ENCODE assay signal across 1 cellular context in genomic region chr1:107877092-107877491, GRCh38.
TF ChIP-seq lines count a peak whose summit lies in the region.

No MANE protein-coding gene starts in this region.

TF ChIP-seq in GM12878, 131 proteins besides CTCF, POLR2A, EP300 and RAD21 (continued from another document and continues in another):
- no peak for TF ChIP-seq CHD2 (IDR thresholded peaks at IDR 0.05; ENCODE audit: borderline replicate concordance, low read depth, low read length)
- TF ChIP-seq, protein P1, sequence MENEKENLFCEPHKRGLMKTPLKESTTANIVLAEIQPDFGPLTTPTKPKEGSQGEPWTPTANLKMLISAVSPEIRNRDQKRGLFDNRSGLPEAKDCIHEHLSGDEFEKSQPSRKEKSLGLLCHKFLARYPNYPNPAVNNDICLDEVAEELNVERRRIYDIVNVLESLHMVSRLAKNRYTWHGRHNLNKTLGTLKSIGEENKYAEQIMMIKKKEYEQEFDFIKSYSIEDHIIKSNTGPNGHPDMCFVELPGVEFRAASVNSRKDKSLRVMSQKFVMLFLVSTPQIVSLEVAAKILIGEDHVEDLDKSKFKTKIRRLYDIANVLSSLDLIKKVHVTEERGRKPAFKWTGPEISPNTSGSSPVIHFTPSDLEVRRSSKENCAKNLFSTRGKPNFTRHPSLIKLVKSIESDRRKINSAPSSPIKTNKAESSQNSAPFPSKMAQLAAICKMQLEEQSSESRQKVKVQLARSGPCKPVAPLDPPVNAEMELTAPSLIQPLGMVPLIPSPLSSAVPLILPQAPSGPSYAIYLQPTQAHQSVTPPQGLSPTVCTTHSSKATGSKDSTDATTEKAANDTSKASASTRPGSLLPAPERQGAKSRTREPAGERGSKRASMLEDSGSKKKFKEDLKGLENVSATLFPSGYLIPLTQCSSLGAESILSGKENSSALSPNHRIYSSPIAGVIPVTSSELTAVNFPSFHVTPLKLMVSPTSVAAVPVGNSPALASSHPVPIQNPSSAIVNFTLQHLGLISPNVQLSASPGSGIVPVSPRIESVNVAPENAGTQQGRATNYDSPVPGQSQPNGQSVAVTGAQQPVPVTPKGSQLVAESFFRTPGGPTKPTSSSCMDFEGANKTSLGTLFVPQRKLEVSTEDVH (IDR thresholded peaks at IDR 0.05; ENCODE audit: low read depth, partially characterized antibody), result no peak
- TF ChIP-seq SMAD5 (IDR thresholded peaks at IDR 0.05; ENCODE audit: low read depth), result no peak
- 0 out of 2 replicates have a peak, but pooled peaks have one; percentile 7 for TF ChIP-seq RUNX3 (IDR thresholded peaks at IDR 0.05; ENCODE audit: low read length)
- TF ChIP-seq YBX1 (IDR thresholded peaks at IDR 0.05), result no peak
- peak; percentile 83 for TF ChIP-seq MEF2B (IDR thresholded peaks at IDR 0.05; ENCODE audit: partially characterized antibody, poor library complexity, severe bottlenecking)
- TF ChIP-seq ETV6 (conservative IDR thresholded peaks at IDR 0.05 in 1 of 2, IDR thresholded peaks at IDR 0.05 in 1 of 2; ENCODE audit: borderline replicate concordance in 1 of 2, low read depth in 1 of 2), result no peak
- no peak for TF ChIP-seq SMC3 (IDR thresholded peaks at IDR 0.05; ENCODE audit: borderline replicate concordance, low read length)
- TF ChIP-seq MTA2 (IDR thresholded peaks at IDR 0.05; ENCODE audit: low read depth), result peak; percentile 42
- TF ChIP-seq MYC (IDR thresholded peaks at IDR 0.05; ENCODE audit: insufficient read depth, insufficient read length, insufficient replicate concordance, low read length, severe bottlenecking), result no peak
- TF ChIP-seq, protein P2, sequence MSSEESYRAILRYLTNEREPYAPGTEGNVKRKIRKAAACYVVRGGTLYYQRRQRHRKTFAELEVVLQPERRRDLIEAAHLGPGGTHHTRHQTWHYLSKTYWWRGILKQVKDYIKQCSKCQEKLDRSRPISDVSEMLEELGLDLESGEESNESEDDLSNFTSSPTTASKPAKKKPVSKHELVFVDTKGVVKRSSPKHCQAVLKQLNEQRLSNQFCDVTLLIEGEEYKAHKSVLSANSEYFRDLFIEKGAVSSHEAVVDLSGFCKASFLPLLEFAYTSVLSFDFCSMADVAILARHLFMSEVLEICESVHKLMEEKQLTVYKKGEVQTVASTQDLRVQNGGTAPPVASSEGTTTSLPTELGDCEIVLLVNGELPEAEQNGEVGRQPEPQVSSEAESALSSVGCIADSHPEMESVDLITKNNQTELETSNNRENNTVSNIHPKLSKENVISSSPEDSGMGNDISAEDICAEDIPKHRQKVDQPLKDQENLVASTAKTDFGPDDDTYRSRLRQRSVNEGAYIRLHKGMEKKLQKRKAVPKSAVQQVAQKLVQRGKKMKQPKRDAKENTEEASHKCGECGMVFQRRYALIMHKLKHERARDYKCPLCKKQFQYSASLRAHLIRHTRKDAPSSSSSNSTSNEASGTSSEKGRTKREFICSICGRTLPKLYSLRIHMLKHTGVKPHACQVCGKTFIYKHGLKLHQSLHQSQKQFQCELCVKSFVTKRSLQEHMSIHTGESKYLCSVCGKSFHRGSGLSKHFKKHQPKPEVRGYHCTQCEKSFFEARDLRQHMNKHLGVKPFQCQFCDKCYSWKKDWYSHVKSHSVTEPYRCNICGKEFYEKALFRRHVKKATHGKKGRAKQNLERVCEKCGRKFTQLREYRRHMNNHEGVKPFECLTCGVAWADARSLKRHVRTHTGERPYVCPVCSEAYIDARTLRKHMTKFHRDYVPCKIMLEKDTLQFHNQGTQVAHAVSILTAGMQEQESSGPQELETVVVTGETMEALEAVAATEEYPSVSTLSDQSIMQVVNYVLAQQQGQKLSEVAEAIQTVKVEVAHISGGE (CRISPR knock-in tag; IDR thresholded peaks at IDR 0.05), result no peak
- no peak for TF ChIP-seq NBN (IDR thresholded peaks at IDR 0.05)
- peak in 1 of 2 experiments; percentile 24; a peak in 1 of 4 replicates for TF ChIP-seq IKZF2 (IDR thresholded peaks at IDR 0.05)
- TF ChIP-seq ZNF207 (IDR thresholded peaks at IDR 0.05; ENCODE audit: borderline replicate concordance), result no peak
- TF ChIP-seq BCL11A (IDR thresholded peaks at IDR 0.05; ENCODE audit: low read depth, low read length), result peak; percentile 61; the same call in 1 of the 2 replicates
- TF ChIP-seq SREBF2 (IDR thresholded peaks at IDR 0.05; ENCODE audit: low read length), result no peak
- no peak for TF ChIP-seq IRF5 (IDR thresholded peaks at IDR 0.05; ENCODE audit: borderline replicate concordance)
- peak; percentile 37 for TF ChIP-seq JUNB (IDR thresholded peaks at IDR 0.05)
- TF ChIP-seq PAX5 (IDR thresholded peaks at IDR 0.05; ENCODE audit: borderline replicate concordance, low read depth, low read length), result peak; percentile 87
- TF ChIP-seq SUZ12 (IDR thresholded peaks at IDR 0.05; ENCODE audit: unreplicated experiment), result no peak
- TF ChIP-seq CBX5 (IDR thresholded peaks at IDR 0.05; ENCODE audit: low read depth), result no peak
- TF ChIP-seq HDAC2 (IDR thresholded peaks at IDR 0.05), result no peak
- TF ChIP-seq ZNF217 (IDR thresholded peaks at IDR 0.05), result peak; percentile 92
- TF ChIP-seq, protein P3, sequence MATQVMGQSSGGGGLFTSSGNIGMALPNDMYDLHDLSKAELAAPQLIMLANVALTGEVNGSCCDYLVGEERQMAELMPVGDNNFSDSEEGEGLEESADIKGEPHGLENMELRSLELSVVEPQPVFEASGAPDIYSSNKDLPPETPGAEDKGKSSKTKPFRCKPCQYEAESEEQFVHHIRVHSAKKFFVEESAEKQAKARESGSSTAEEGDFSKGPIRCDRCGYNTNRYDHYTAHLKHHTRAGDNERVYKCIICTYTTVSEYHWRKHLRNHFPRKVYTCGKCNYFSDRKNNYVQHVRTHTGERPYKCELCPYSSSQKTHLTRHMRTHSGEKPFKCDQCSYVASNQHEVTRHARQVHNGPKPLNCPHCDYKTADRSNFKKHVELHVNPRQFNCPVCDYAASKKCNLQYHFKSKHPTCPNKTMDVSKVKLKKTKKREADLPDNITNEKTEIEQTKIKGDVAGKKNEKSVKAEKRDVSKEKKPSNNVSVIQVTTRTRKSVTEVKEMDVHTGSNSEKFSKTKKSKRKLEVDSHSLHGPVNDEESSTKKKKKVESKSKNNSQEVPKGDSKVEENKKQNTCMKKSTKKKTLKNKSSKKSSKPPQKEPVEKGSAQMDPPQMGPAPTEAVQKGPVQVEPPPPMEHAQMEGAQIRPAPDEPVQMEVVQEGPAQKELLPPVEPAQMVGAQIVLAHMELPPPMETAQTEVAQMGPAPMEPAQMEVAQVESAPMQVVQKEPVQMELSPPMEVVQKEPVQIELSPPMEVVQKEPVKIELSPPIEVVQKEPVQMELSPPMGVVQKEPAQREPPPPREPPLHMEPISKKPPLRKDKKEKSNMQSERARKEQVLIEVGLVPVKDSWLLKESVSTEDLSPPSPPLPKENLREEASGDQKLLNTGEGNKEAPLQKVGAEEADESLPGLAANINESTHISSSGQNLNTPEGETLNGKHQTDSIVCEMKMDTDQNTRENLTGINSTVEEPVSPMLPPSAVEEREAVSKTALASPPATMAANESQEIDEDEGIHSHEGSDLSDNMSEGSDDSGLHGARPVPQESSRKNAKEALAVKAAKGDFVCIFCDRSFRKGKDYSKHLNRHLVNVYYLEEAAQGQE (IDR thresholded peaks at IDR 0.05; ENCODE audit: low read depth, low read length), result no peak
- TF ChIP-seq POU2F2 (IDR thresholded peaks at IDR 0.05; ENCODE audit: borderline replicate concordance, low read depth, low read length), result peak; percentile 54; the same call in 1 of the 3 replicates
- TF ChIP-seq, protein P4, sequence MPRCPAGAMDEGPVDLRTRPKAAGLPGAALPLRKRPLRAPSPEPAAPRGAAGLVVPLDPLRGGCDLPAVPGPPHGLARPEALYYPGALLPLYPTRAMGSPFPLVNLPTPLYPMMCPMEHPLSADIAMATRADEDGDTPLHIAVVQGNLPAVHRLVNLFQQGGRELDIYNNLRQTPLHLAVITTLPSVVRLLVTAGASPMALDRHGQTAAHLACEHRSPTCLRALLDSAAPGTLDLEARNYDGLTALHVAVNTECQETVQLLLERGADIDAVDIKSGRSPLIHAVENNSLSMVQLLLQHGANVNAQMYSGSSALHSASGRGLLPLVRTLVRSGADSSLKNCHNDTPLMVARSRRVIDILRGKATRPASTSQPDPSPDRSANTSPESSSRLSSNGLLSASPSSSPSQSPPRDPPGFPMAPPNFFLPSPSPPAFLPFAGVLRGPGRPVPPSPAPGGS (IDR thresholded peaks at IDR 0.05; ENCODE audit: borderline replicate concordance, insufficient read depth, low read depth, low read length, poor library complexity, severe bottlenecking), result no peak
- 0 out of 2 replicates have a peak, but pooled peaks have one; percentile 27 for TF ChIP-seq FOXM1 (IDR thresholded peaks at IDR 0.05; ENCODE audit: low read depth, low read length)
- TF ChIP-seq ASH2L (IDR thresholded peaks at IDR 0.05; ENCODE audit: borderline replicate concordance, low read depth), result no peak
- no peak for TF ChIP-seq CREB1 (IDR thresholded peaks at IDR 0.05; ENCODE audit: low read depth)
- TF ChIP-seq RAD51 (IDR thresholded peaks at IDR 0.05), result no peak
- TF ChIP-seq KLF5 (IDR thresholded peaks at IDR 0.05; ENCODE audit: partially characterized antibody), result no peak
- no peak for TF ChIP-seq EED (IDR thresholded peaks at IDR 0.05; ENCODE audit: low read depth)
- TF ChIP-seq NR2F1 (conservative IDR thresholded peaks at IDR 0.05), result 0 out of 2 replicates have a peak, but pooled peaks have one; percentile 30
- no peak for TF ChIP-seq ZNF592 (IDR thresholded peaks at IDR 0.05)
- TF ChIP-seq MXI1 (IDR thresholded peaks at IDR 0.05; ENCODE audit: low read depth, low read length), result no peak
- TF ChIP-seq, protein P5, sequence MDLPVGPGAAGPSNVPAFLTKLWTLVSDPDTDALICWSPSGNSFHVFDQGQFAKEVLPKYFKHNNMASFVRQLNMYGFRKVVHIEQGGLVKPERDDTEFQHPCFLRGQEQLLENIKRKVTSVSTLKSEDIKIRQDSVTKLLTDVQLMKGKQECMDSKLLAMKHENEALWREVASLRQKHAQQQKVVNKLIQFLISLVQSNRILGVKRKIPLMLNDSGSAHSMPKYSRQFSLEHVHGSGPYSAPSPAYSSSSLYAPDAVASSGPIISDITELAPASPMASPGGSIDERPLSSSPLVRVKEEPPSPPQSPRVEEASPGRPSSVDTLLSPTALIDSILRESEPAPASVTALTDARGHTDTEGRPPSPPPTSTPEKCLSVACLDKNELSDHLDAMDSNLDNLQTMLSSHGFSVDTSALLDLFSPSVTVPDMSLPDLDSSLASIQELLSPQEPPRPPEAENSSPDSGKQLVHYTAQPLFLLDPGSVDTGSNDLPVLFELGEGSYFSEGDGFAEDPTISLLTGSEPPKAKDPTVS (IDR thresholded peaks at IDR 0.05; ENCODE audit: low read depth, low read length), result no peak
- no peak for TF ChIP-seq TCF3 (IDR thresholded peaks at IDR 0.05; ENCODE audit: borderline replicate concordance, insufficient read depth, low read depth, low read length)
- no peak for TF ChIP-seq E2F4 (IDR thresholded peaks at IDR 0.05; ENCODE audit: low read depth, low read length)
- no peak for TF ChIP-seq CHD4 (IDR thresholded peaks at IDR 0.05)
- TF ChIP-seq RBBP5 (conservative IDR thresholded peaks at IDR 0.05), result no peak
